Comparison of ENCODE assay signal across 18 cellular contexts in genomic region chr2:37971971-37972370, GRCh38. TPM values are rescaled to one million over a fixed set of nuclear protein-coding genes. Genes with fewer than 3 reads are reported as not detected.
DNase-seq lines count a peak whose midpoint lies in the region; ATAC-seq, FAIRE-seq and TF ChIP-seq lines count a peak whose summit lies in the region.
"Had no signal": no experiment of that assay in that cellular context is flagged by ENCODE, and none has a peak within 500 bp of the region (broad histone marks: within the 10 kb centered on the region; RNA-seq: fewer than 3 reads in every experiment).

No MANE protein-coding gene starts in this region.

- FAIRE-seq in A204.1 (lab: Jason Lieb, UNC) (peak; percentile 21), TTC549 (lab: Jason Lieb, UNC) (peak; percentile 83), endometrium (lab: Jason Lieb, UNC) (peak; percentile 41), pancreas (lab: Jason Lieb, UNC) (peak; percentile 89)

- whole genome bisulfite sequencing in pancreas, 2 donors, result 85 to 87% methylated on average over 1 of the region's 1 CpG

- no peaks in the 10 kb centered on the region for H3K4me1 ChIP-seq in pancreas

- ATAC-seq in pancreas, result no peak
- ATAC-seq in GM19324 (IDR thresholded peaks at IDR 0.05; ENCODE audit: low FRiP score, unreplicated experiment), result no peak
- ATAC-seq: GM23338, HCT116 had no signal

- TF ChIP-seq CTCF in pancreas (IDR thresholded peaks at IDR 0.05), result no peak

- H3K36me3 ChIP-seq in pancreas, result no peaks in the 10 kb centered on the region

- H3K4me3 ChIP-seq in pancreas, result no peak overlapping the region
- H3K4me3 ChIP-seq: GM23338 had no signal

- no peaks in the 10 kb centered on the region for H3K9me3 ChIP-seq in pancreas

- no peak for DNase-seq in pancreas
- no peak for DNase-seq in NCI-H1694 (lab: John Stamatoyannopoulos, UW)
- DNase-seq in NCI-H446 treated with DMSO at 0.1 percent for 48 hours (lab: John Stamatoyannopoulos, UW), result no peak
- DNase-seq: 8988T; C1 segment of cervical spinal cord; Calu3; CD4-positive, alpha-beta memory T cell; COR-L47; DMS53; DMS79 treated with DMSO at 0.1 percent for 48 hours; GF-D8; H9 had no signal

- intact Hi-C loops in pancreas (cut with DNase I), result no loop called here

- no peaks in the 10 kb centered on the region for H3K27me3 ChIP-seq in pancreas

- H3K27ac ChIP-seq in pancreas, result no peak overlapping the region

RNA-seq across cellular contexts. Expression of gene RMDN2, which starts 46.9 kb away (rescaled TPM):
- 1 to 10 TPM; 2.4 to 5.9 (median 3.7) TPM for total RNA-seq in pancreas
- polyA plus RNA-seq in pancreas, result 1 to 10 TPM; 2.8 to 6.6 TPM
